ENCODE assay signal across 22 cellular contexts in the genomic region with DNA sequence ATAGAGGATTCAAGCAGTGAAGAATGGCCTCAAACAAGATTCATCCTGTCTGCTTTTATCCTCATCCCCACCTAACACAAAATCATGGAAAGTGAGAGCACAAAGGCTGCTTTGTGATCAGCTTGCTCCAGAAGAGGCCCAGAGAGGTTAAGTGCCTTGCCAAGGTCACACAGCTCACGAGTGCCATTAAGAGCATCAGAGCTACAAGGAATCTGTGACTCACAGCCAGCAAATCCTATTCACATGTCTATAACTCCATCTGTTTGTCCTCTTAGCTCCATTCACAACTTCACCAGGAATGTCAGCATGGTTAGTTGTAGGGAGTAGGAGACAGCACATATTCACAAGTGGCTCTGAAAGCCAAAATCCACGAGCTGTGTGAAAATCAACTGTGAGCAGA.
DNase-seq lines count a peak whose midpoint lies in the region; ATAC-seq and TF ChIP-seq lines count a peak whose summit lies in the region.
"Had no signal": no experiment of that assay in that cellular context is flagged by ENCODE, and none has a peak within 500 bp of the region (broad histone marks: within the 10 kb centered on the region; RNA-seq: fewer than 3 reads in every experiment).

No MANE protein-coding gene starts in this region.

- in situ Hi-C loops in IMR-90 (cut with MboI; ENCODE audit: low sequenced_read_pairs): no loop called here

- no peak overlapping the region for H4K5ac ChIP-seq in IMR-90 (ENCODE audit: low read depth, low read length)

- H3K9me1 ChIP-seq in IMR-90 (ENCODE audit: insufficient read depth, low read length): no peaks in the 10 kb centered on the region

- POLR2A ChIA-PET in IMR-90 (lab: Charles Lee; ENCODE audit: unreplicated experiment): no interaction called here
- POLR2A ChIA-PET in activated CD4-positive, alpha-beta T cell treated with anti-CD3 and anti-CD28 coated beads for 36 hours (lab: Charles Lee): interaction anchor here (0.6 kb wide), 1 partner anchor 773 kb away, joined by 3 read pairs; no protein-coding TSS in a partner anchor

- no peak overlapping the region for H4K91ac ChIP-seq in IMR-90 (ENCODE audit: insufficient read depth, low read depth, low read length)

- no peak overlapping the region for H2BK120ac ChIP-seq in IMR-90 (ENCODE audit: low read depth, low read length)

- H3K4me3 Mint-ChIP-seq in activated CD4-positive, alpha-beta T cell treated with anti-CD3 and anti-CD28 coated beads for 36 hours: no peak overlapping the region
- H3K4me3 Mint-ChIP-seq: effector memory CD8-positive, alpha-beta T cell; natural killer cell treated with Interleukin-12 subunit alpha and Interleukin-12 subunit beta and Interleukin-15 and Interleukin-18, amount 100 ng/mL, for 72 hours had no signal

- no peaks in the 10 kb centered on the region for H3K27me3 Mint-ChIP-seq in activated CD4-positive, alpha-beta T cell treated with anti-CD3 and anti-CD28 coated beads for 36 hours
- H3K27me3 Mint-ChIP-seq: effector memory CD8-positive, alpha-beta T cell had no signal

- no peaks in the 10 kb centered on the region for H3K36me3 Mint-ChIP-seq in activated CD4-positive, alpha-beta T cell treated with anti-CD3 and anti-CD28 coated beads for 36 hours (ENCODE audit: low read depth)
- H3K36me3 Mint-ChIP-seq: natural killer cell treated with Interleukin-12 subunit alpha and Interleukin-12 subunit beta and Interleukin-15 and Interleukin-18, amount 100 ng/mL, for 72 hours had no signal

- no peak overlapping the region for H2AK9ac ChIP-seq in IMR-90 (replicated peaks; ENCODE audit: low read depth, low read length, poor library complexity)

- no peak overlapping the region for H2BK15ac ChIP-seq in IMR-90 (ENCODE audit: low read depth, low read length)

- no peak overlapping the region for H3K4ac ChIP-seq in IMR-90 (ENCODE audit: low read depth, low read length)

- no peak overlapping the region for H3K4me3 ChIP-seq in IMR-90 (ENCODE audit: insufficient read depth, low read depth, low read length)
- H3K4me3 ChIP-seq in epithelial cell of esophagus (ENCODE audit: low read length): no peak overlapping the region
- no peak overlapping the region for H3K4me3 ChIP-seq in left ventricle myocardium inferior
- H3K4me3 ChIP-seq: prostate gland, vagina had no signal

- no peaks in the 10 kb centered on the region for H3K9me3 ChIP-seq in IMR-90 (ENCODE audit: control insufficient read depth, insufficient read depth, low read length)
- H3K9me3 ChIP-seq in left ventricle myocardium inferior (replicated peaks): no peaks in the 10 kb centered on the region
- H3K9me3 ChIP-seq: prostate gland, vagina had no signal

- no peak overlapping the region for H3K27ac ChIP-seq in IMR-90 (ENCODE audit: insufficient read depth, low read length)
- no peak overlapping the region for H3K27ac ChIP-seq in left ventricle myocardium inferior (replicated peaks)
- H3K27ac ChIP-seq: KMS-11, prostate gland, vagina had no signal

- no peak overlapping the region for H2BK5ac ChIP-seq in IMR-90 (ENCODE audit: low read depth, low read length, poor library complexity, severe bottlenecking)

- no peak overlapping the region for H2BK20ac ChIP-seq in IMR-90 (ENCODE audit: low read depth, low read length)

- no peak overlapping the region for H3K18ac ChIP-seq in IMR-90 (ENCODE audit: low read depth, low read length)

- peaks cover 7% of the 10 kb centered on the region for H3K27me3 ChIP-seq in IMR-90 (ENCODE audit: control insufficient read depth, insufficient read depth, low read length)
- peaks cover 5% of the 10 kb centered on the region for H3K27me3 ChIP-seq in left ventricle myocardium inferior (ENCODE audit: low read depth)
- H3K27me3 ChIP-seq: vagina had no signal

- H4K8ac ChIP-seq in IMR-90 (ENCODE audit: low read depth in 2 of 2, low read length in 2 of 2): no peak overlapping the region

- no peak for TF ChIP-seq RAD21 in IMR-90 (IDR thresholded peaks at IDR 0.05; ENCODE audit: low read length)

- no peak overlapping the region for H3K23ac ChIP-seq in IMR-90 (ENCODE audit: low read depth, low read length)

- no peaks in the 10 kb centered on the region for H3K79me1 ChIP-seq in IMR-90 (ENCODE audit: low read depth in 1 of 2, low read length in 2 of 2)

- H3K4me2 ChIP-seq in IMR-90 (ENCODE audit: low read depth, low read length): no peak overlapping the region
- H3K4me2 ChIP-seq: KMS-11 had no signal

- intact Hi-C loops in IMR-90 (cut with micrococcal nuclease) (no loop called here), left ventricle myocardium inferior (cut with micrococcal nuclease) (no loop called here)
- intact Hi-C loops in activated CD4-positive, alpha-beta T cell treated with anti-CD3 and anti-CD28 coated beads for 36 hours (cut with DNase I, micrococcal nuclease): no loop called here

- WGBS in IMR-90 (ENCODE audit: extremely low coverage in 2 of 2, insufficient read length in 1 of 2), 2 experiments: no CpG with 5 or more reads among the region's 2 CpGs

- no TSS peak for BruUV-seq in IMR-90 (replicated peaks; lab: Mats Ljungman, UMichigan)

- TF ChIP-seq CTCF in IMR-90 (conservative IDR thresholded peaks at IDR 0.05; ENCODE audit: low read depth, low read length) (no peak), epithelial cell of esophagus (IDR thresholded peaks at IDR 0.05; ENCODE audit: insufficient read depth, low read depth, low read length, missing control alignments) (no peak), left ventricle myocardium inferior (IDR thresholded peaks at IDR 0.05; ENCODE audit: borderline replicate concordance) (no peak)

- no peak overlapping the region for H3K9ac ChIP-seq in IMR-90 (ENCODE audit: low read depth, low read length)
- H3K9ac ChIP-seq: KMS-11 had no signal

- H3K9me3 Mint-ChIP-seq in activated CD4-positive, alpha-beta T cell treated with anti-CD3 and anti-CD28 coated beads for 36 hours (ENCODE audit: low read depth): no peaks in the 10 kb centered on the region
- H3K9me3 Mint-ChIP-seq: effector memory CD8-positive, alpha-beta T cell; natural killer cell treated with Interleukin-12 subunit alpha and Interleukin-12 subunit beta and Interleukin-15 and Interleukin-18, amount 100 ng/mL, for 72 hours had no signal

- no peak overlapping the region for H2AK5ac ChIP-seq in IMR-90 (ENCODE audit: low read depth, low read length)

- no peak for ATAC-seq in IMR-90 (ENCODE audit: low read depth)
- ATAC-seq in activated CD4-positive, alpha-beta T cell treated with anti-CD3 and anti-CD28 coated beads for 36 hours: no peak
- ATAC-seq: effector memory CD8-positive, alpha-beta T cell; natural killer cell treated with Interleukin-12 subunit alpha and Interleukin-12 subunit beta and Interleukin-15 and Interleukin-18, amount 100 ng/mL, for 72 hours had no signal

- H3K36me3 ChIP-seq in IMR-90 (ENCODE audit: control insufficient read depth, insufficient read depth, low read length) (no peaks in the 10 kb centered on the region), left ventricle myocardium inferior (no peaks in the 10 kb centered on the region)
- H3K36me3 ChIP-seq: prostate gland, vagina had no signal

- H3K4me1 Mint-ChIP-seq in activated CD4-positive, alpha-beta T cell treated with anti-CD3 and anti-CD28 coated beads for 36 hours: no peaks in the 10 kb centered on the region

- no peak for TF ChIP-seq POLR2A in IMR-90 (IDR thresholded peaks at IDR 0.05; ENCODE audit: low read depth, low read length)

- no peak overlapping the region for H3K27ac Mint-ChIP-seq in activated CD4-positive, alpha-beta T cell treated with anti-CD3 and anti-CD28 coated beads for 36 hours
- H3K27ac Mint-ChIP-seq: effector memory CD8-positive, alpha-beta T cell; natural killer cell treated with Interleukin-12 subunit alpha and Interleukin-12 subunit beta and Interleukin-15 and Interleukin-18, amount 100 ng/mL, for 72 hours had no signal

- no peaks in the 10 kb centered on the region for H4K20me1 ChIP-seq in IMR-90 (ENCODE audit: insufficient read depth, low read length)

- H3K14ac ChIP-seq in IMR-90 (replicated peaks; ENCODE audit: low read depth, low read length): no peak overlapping the region

- CTCF ChIA-PET in IMR-90 (lab: Yijun Ruan, JAX): no interaction called here
- CTCF ChIA-PET in activated CD4-positive, alpha-beta T cell treated with anti-CD3 and anti-CD28 coated beads for 36 hours (lab: Charles Lee): interaction anchor here (0.7 to 1.4 kb wide), 5 partner anchors 9 to 100 kb away, joined by 3 to 5 read pairs (median 3); no protein-coding TSS in a partner anchor

- H3K56ac ChIP-seq in IMR-90 (ENCODE audit: extremely low read depth, insufficient read depth, low read length): no peak overlapping the region

- DNase-seq in COLO829 (ENCODE audit: low spot score) (peak; percentile 56), IMR-90 (peak; percentile 23), epithelial cell of esophagus (ENCODE audit: low read depth) (peak; percentile 42), myocyte (ENCODE audit: low read depth) (peak; percentile 42), left ventricle myocardium inferior (no peak), NCI-H1417 treated with DMSO at 0.1 percent for 48 hours (lab: John Stamatoyannopoulos, UW) (no peak)
- no peak for DNase-seq in activated CD4-positive, alpha-beta T cell treated with anti-CD3 and anti-CD28 coated beads for 36 hours
- DNase-seq in activated CD4-positive, alpha-beta T cell treated with anti-CD3 and anti-CD28 coated beads, Interleukin-2, amount 50 U/mL, for 1 hour: no peak
- DNase-seq: ACHN; activated CD4-positive, alpha-beta T cell treated with anti-CD3 and anti-CD28 coated beads, Interleukin-2, amount 50 U/mL, for 48 hours; activated T-cell treated with anti-CD3 and anti-CD28 coated beads for 4 hours; amygdala; DMS153; effector memory CD8-positive, alpha-beta T cell; NCI-H1048; NCI-H2029 treated with DMSO at 0.1 percent for 48 hours; NCI-H510A; SW 1271 had no signal

- dilution Hi-C loops in IMR-90 (cut with HindIII; ENCODE audit: low sequenced_read_pairs, unreplicated experiment): no loop called here

- H2AFZ ChIP-seq in IMR-90 (replicated peaks; ENCODE audit: low read length, poor library complexity): no peak overlapping the region

- H3K4me1 ChIP-seq in IMR-90 (ENCODE audit: control insufficient read depth, insufficient read depth, low read length) (no peaks in the 10 kb centered on the region), left ventricle myocardium inferior (peaks cover 3% of the 10 kb centered on the region)
- H3K4me1 ChIP-seq: prostate gland had no signal

TF ChIP-seq in IMR-90, 13 proteins besides CTCF, POLR2A, EP300 and RAD21 (continues in another document):
- TF ChIP-seq RFX5 (IDR thresholded peaks at IDR 0.05; ENCODE audit: low read depth, low read length) (no peak), CHD1 (IDR thresholded peaks at IDR 0.05; ENCODE audit: low read depth, low read length) (no peak), NFE2L2 (IDR thresholded peaks at IDR 0.05; ENCODE audit: low read depth, low read length) (no peak), BHLHE40 (IDR thresholded peaks at IDR 0.05; ENCODE audit: low read depth, low read length) (no peak)
- TF ChIP-seq, protein P1, sequence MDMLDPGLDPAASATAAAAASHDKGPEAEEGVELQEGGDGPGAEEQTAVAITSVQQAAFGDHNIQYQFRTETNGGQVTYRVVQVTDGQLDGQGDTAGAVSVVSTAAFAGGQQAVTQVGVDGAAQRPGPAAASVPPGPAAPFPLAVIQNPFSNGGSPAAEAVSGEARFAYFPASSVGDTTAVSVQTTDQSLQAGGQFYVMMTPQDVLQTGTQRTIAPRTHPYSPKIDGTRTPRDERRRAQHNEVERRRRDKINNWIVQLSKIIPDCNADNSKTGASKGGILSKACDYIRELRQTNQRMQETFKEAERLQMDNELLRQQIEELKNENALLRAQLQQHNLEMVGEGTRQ (IDR thresholded peaks at IDR 0.05; ENCODE audit: low read depth, low read length): no peak

Comparison
In these comparisons a context has a peak if more than half of its experiments do, and no peak if none do; other contexts are left out.
1. DNase-seq: peak in COLO829 (single experiment), IMR-90 (single experiment), epithelial cell of esophagus (single experiment) and myocyte (single experiment); none in left ventricle myocardium inferior (single experiment), activated CD4-positive, alpha-beta T cell treated with anti-CD3 and anti-CD28 coated beads for 36 hours (single experiment), NCI-H1417 treated with DMSO at 0.1 percent for 48 hours (single experiment) and activated CD4-positive, alpha-beta T cell treated with anti-CD3 and anti-CD28 coated beads, Interleukin-2, amount 50 U/mL, for 1 hour (single experiment).